ENCODE assay signal across 8 cellular contexts in the genomic region with DNA sequence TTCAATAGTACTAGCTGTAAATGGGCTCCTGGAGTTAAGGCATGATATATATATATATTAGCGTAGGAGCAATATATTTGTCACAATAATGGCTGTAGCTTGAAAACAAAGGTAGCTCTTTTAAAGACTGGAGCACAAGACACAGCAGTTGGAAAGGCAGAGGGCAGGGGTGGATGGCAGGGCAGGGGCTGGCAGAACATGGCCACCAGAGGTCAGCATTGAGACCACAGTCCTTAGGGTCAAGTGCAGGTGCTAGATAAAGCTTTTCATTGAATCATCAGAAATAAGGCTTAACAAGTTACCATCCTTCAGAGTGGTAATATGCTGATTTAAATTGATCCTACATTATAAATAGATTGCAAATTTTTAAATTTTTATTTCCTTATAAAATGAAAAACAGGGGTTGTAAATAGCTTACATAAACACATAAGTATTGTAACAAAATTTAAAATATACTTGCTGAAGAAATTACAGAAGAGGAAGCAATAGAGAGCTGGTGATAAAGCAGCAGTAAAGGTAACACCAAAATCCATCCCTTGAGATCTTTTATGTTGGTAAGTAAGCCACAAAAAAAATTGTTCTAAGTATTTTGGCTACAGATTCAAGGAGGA.
DNase-seq lines count a peak whose midpoint lies in the region; ATAC-seq and TF ChIP-seq lines count a peak whose summit lies in the region.

No MANE protein-coding gene starts in this region.

- TF ChIP-seq POLR2A in tibial nerve (IDR thresholded peaks at IDR 0.05), result no peak

- WGBS in tibial nerve, 2 donors, result 81 to 82% methylated on average over 1 of the region's 1 CpG

- peak; percentile 19 for DNase-seq in DMS114 treated with DMSO at 0.1 percent for 48 hours (lab: John Stamatoyannopoulos, UW; ENCODE audit: unreplicated experiment)
- DNase-seq in NCI-H1930 (lab: John Stamatoyannopoulos, UW), result peak; percentile 3 to 4
- DNase-seq in iPS-NIHi7 (ENCODE audit: extremely low spot score), result peak; percentile 60
- peak in 1 of 2 donors; percentile 59 for DNase-seq in tibial nerve (ENCODE audit: low spot score in 2 of 2)
- DNase-seq in occipital lobe (lab: John Stamatoyannopoulos, UW), result no peak
- no peak for DNase-seq in omental fat pad (ENCODE audit: low spot score)

- no peaks in the 10 kb centered on the region for H3K36me3 Mint-ChIP-seq in activated T-helper 17 cell treated with anti-CD3 and anti-CD28 coated beads, Interleukin-2, amount 50 U/mL, for 72 hours (ENCODE audit: low read depth)

- H3K27me3 Mint-ChIP-seq in activated T-helper 17 cell treated with anti-CD3 and anti-CD28 coated beads, Interleukin-2, amount 50 U/mL, for 72 hours, result peaks cover 5% of the 10 kb centered on the region

- no peaks in the 10 kb centered on the region for H3K27me3 ChIP-seq in tibial nerve

- H3K9me3 Mint-ChIP-seq in activated T-helper 17 cell treated with anti-CD3 and anti-CD28 coated beads, Interleukin-2, amount 50 U/mL, for 72 hours, result no peaks in the 10 kb centered on the region

- H3K4me3 ChIP-seq in tibial nerve, result no peak overlapping the region

- no peaks in the 10 kb centered on the region for H3K9me3 ChIP-seq in tibial nerve

- TF ChIP-seq EP300 in tibial nerve (IDR thresholded peaks at IDR 0.05), result no peak

- H3K4me3 Mint-ChIP-seq in activated T-helper 17 cell treated with anti-CD3 and anti-CD28 coated beads, Interleukin-2, amount 50 U/mL, for 72 hours, result no peak overlapping the region

- H3K4me1 ChIP-seq in tibial nerve, result no peaks in the 10 kb centered on the region

- ATAC-seq in GM21515 (IDR thresholded peaks at IDR 0.05; ENCODE audit: unreplicated experiment) (peak; percentile 62), omental fat pad (ENCODE audit: low FRiP score) (no peak)
- peak; percentile 51 for ATAC-seq in activated T-helper 17 cell treated with anti-CD3 and anti-CD28 coated beads, Interleukin-2, amount 50 U/mL, for 72 hours (replicated peaks)

- TF ChIP-seq CTCF in tibial nerve (IDR thresholded peaks at IDR 0.05) (peak in 4 of 5 experiments; percentile 31 to 51 (median 36)), omental fat pad (IDR thresholded peaks at IDR 0.05) (no peak)

- H3K36me3 ChIP-seq in tibial nerve, result no peaks in the 10 kb centered on the region

- H3K27ac ChIP-seq in tibial nerve, result no peak overlapping the region

- H3K27ac Mint-ChIP-seq in activated T-helper 17 cell treated with anti-CD3 and anti-CD28 coated beads, Interleukin-2, amount 50 U/mL, for 72 hours, result no peak overlapping the region

- H3K4me1 Mint-ChIP-seq in activated T-helper 17 cell treated with anti-CD3 and anti-CD28 coated beads, Interleukin-2, amount 50 U/mL, for 72 hours, result peaks cover 6% of the 10 kb centered on the region

Comparison
In these comparisons a context has a peak if more than half of its experiments do, and no peak if none do; other contexts are left out.
1. DNase-seq: peak in DMS114 treated with DMSO at 0.1 percent for 48 hours (single experiment), NCI-H1930 (2 of 2) and iPS-NIHi7 (single experiment); none in occipital lobe (single experiment) and omental fat pad (single experiment).
2. CTCF ChIP-seq: peak in tibial nerve (4 of 5); none in omental fat pad (0 of 3).